In the genomic region with DNA sequence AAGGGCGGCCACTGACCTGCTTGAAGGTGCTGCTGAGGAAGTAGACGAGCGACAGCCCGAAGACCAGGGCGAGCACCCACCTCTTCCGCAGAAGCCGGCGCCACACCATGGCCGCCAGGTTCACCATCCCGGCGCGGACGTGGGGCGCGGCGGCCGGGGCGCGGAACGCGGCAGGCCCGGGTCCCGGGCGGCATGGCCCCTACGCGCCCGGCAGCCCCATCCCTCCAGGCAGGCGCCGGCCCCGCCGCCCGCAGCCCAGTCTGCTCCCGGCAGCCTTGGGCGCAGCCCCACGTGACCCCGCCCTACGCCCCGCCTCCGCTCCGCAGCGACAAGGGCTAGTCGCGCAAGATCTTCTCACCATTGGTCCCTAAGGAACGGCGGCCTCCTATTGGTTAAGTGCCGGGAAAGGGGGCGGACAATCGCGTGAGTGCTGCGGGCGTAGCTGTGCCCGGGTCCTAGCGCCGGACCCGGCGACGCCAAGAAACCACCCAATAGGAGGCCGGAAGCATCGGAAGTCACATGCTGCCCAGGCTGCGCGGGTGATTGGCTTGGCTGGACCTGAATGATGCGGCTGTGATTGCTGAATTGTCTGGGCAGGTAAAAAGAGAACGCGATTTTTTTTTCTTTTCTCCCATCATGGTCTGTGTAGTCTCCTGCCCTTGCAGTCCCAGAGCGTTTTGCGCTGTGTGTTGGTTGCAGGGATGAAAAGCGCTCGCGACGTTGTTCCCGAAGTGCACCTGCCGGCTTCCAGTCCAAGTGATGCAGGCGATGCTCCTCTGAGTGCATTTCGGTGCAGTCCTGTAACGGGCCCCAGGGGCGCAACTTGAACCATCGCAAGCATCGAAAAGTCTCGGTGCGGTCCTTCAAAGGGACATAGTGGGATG, we compare ENCODE assay signal across 8 cellular contexts. TPM values are rescaled to one million over a fixed set of nuclear protein-coding genes. Genes with fewer than 3 reads are reported as not detected.
DNase-seq lines count a peak whose midpoint lies in the region; ATAC-seq and TF ChIP-seq lines count a peak whose summit lies in the region.

A gene with protein sequence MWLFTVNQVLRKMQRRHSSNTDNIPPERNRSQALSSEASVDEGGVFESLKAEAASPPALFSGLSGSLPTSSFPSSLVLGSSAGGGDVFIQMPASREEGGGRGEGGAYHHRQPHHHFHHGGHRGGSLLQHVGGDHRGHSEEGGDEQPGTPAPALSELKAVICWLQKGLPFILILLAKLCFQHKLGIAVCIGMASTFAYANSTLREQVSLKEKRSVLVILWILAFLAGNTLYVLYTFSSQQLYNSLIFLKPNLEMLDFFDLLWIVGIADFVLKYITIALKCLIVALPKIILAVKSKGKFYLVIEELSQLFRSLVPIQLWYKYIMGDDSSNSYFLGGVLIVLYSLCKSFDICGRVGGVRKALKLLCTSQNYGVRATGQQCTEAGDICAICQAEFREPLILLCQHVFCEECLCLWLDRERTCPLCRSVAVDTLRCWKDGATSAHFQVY (plus strand): TSS at position 542 of the 884 bp plus-strand sequence. CDS start 2,183 bp downstream, outside the sequence.
Gene SPRING1 (minus strand): TSS at position 296 of the 884 bp plus-strand sequence. CDS start 169 bp downstream, at position 127.

- no peaks in the 10 kb centered on the region for H3K27me3 ChIP-seq in left lung

- H3K4me1 Mint-ChIP-seq in dendritic cell treated with granulocyte-macrophage colony-stimulating factor and Interleukin-4, amounts not matched to agents 40 ng/mL and 50 ng/mL, for 4 days (ENCODE audit: low read depth): peaks cover 26% of the 10 kb centered on the region

- peaks cover 11% of the 10 kb centered on the region for H3K27me3 Mint-ChIP-seq in dendritic cell treated with granulocyte-macrophage colony-stimulating factor and Interleukin-4, amounts not matched to agents 40 ng/mL and 50 ng/mL, for 4 days

- no peaks in the 10 kb centered on the region for H3K9me3 Mint-ChIP-seq in dendritic cell treated with granulocyte-macrophage colony-stimulating factor and Interleukin-4, amounts not matched to agents 40 ng/mL and 50 ng/mL, for 4 days

- peak; percentile 93 to 100 (median 99) for DNase-seq in C1 segment of cervical spinal cord (lab: John Stamatoyannopoulos, UW)
- peak; percentile 97 for DNase-seq in NCI-H526 treated with DMSO at 0.1 percent for 48 hours (lab: John Stamatoyannopoulos, UW)
- peak; percentile 99 for DNase-seq in activated CD4-positive, alpha-beta T cell treated with anti-CD3 and anti-CD28 coated beads, Interleukin-2, amount 50 U/mL, for 1 hour
- DNase-seq in left lung: peak; percentile 99
- peak; percentile 97 for DNase-seq in stimulated activated CD4-positive, alpha-beta T cell treated with anti-CD3 and anti-CD28 coated beads, Interleukin-2, amount 100 ng/mL, for 48 hours

- peak within 1 kb of the TSS; percentile 70 to 78 for H3K27ac ChIP-seq in left lung

- peak within 1 kb of the TSS; percentile 76 to 78 for H3K4me3 ChIP-seq in left lung

- H3K36me3 ChIP-seq in left lung: peaks cover 0 to 24% of the 10 kb centered on the region in 2 donors

- intact Hi-C loops in dendritic cell treated with granulocyte-macrophage colony-stimulating factor and Interleukin-4, amounts not matched to agents 40 ng/mL and 50 ng/mL, for 4 days (cut with micrococcal nuclease): no loop called here
- intact Hi-C loops in left lung (cut with DNase I): no loop called here

- peak within 1 kb of the TSS; percentile 84 for H3K27ac Mint-ChIP-seq in dendritic cell treated with granulocyte-macrophage colony-stimulating factor and Interleukin-4, amounts not matched to agents 40 ng/mL and 50 ng/mL, for 4 days

- H3K4me3 Mint-ChIP-seq in dendritic cell treated with granulocyte-macrophage colony-stimulating factor and Interleukin-4, amounts not matched to agents 40 ng/mL and 50 ng/mL, for 4 days: peak within 1 kb of the TSS; percentile 87

- H3K4me1 ChIP-seq in left lung: peaks cover 4 to 30% of the 10 kb centered on the region in 2 donors

- H3K9me3 ChIP-seq in left lung: no peaks in the 10 kb centered on the region

- peaks cover 30% of the 10 kb centered on the region for H3K36me3 Mint-ChIP-seq in dendritic cell treated with granulocyte-macrophage colony-stimulating factor and Interleukin-4, amounts not matched to agents 40 ng/mL and 50 ng/mL, for 4 days (ENCODE audit: low read depth)

- ATAC-seq in GM19324 (IDR thresholded peaks at IDR 0.05; ENCODE audit: low FRiP score, unreplicated experiment) (peak; percentile 98), HG03469 (IDR thresholded peaks at IDR 0.05; ENCODE audit: unreplicated experiment) (peak; percentile 91), left lung (peak; percentile 96)

- TF ChIP-seq CTCF in left lung (IDR thresholded peaks at IDR 0.05): no peak

RNA-seq across cellular contexts. Expression of the first gene that starts in this region (rescaled TPM):
- total RNA-seq in left lung: 1 to 10 TPM; 5.3 to 5.5 TPM

RNA-seq across cellular contexts. Expression of gene SPRING1, which starts in this region (rescaled TPM):
- total RNA-seq in left lung: 10 to 100 TPM; 70.1 to 90.5 TPM

Comparison
In these comparisons a context has a peak if more than half of its experiments do, and no peak if none do; other contexts are left out.
1. Peak in every context shown above with its lines: DNase-seq, ATAC-seq, H3K4me3 ChIP-seq and H3K27ac ChIP-seq.